ENCODE assay signal across 21 cellular contexts in the genomic region with DNA sequence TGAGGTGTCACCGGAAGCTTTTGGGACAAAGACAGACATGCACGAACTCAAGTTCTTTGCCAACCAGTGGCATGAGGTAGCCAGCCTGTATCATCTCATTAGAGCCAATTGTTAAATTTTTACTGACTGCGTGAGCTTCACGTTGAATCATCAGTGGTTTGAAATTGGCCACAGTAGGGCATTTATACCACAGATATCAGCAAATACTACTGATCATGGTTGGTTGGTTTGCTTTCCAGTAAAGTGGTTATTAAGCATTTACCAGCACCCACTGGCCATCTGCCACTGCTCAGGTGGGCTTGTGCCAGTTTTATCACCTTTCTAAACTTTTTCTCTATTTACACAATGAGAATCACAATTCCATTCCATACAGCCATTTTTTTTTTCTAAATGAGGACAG. TPM values are rescaled to one million over a fixed set of nuclear protein-coding genes. Genes with fewer than 3 reads are reported as not detected.
A peak's percentile ranks its signal among the peaks of the same experiment; 100 is the strongest.
DNase-seq lines count a peak whose midpoint lies in the region; ATAC-seq, FAIRE-seq and TF ChIP-seq lines count a peak whose summit lies in the region.
"Had no signal": no experiment of that assay in that cellular context is flagged by ENCODE, and none has a peak within 500 bp of the region (broad histone marks: within the 10 kb centered on the region; RNA-seq: fewer than 3 reads in every experiment).

No MANE protein-coding gene starts in this region.

- H3K4me3 Mint-ChIP-seq in activated CD4-positive, alpha-beta T cell treated with anti-CD3 and anti-CD28 coated beads, Interleukin-2, amount 10 ng/mL, durations not matched to agents 24 days and 14 days = no peak overlapping the region
- no peak overlapping the region for H3K4me3 Mint-ChIP-seq in neural progenitor cell
- H3K4me3 Mint-ChIP-seq: CD14-positive monocyte; CD4-positive, alpha-beta memory T cell; HFFc6 had no signal

- no peak overlapping the region for H3K27ac Mint-ChIP-seq in activated CD4-positive, alpha-beta T cell treated with anti-CD3 and anti-CD28 coated beads, Interleukin-2, amount 10 ng/mL, durations not matched to agents 24 days and 14 days
- H3K27ac Mint-ChIP-seq in neural progenitor cell = no peak overlapping the region
- H3K27ac Mint-ChIP-seq: CD14-positive monocyte; CD4-positive, alpha-beta memory T cell; HFFc6 had no signal

- H3K36me3 Mint-ChIP-seq in activated CD4-positive, alpha-beta T cell treated with anti-CD3 and anti-CD28 coated beads, Interleukin-2, amount 10 ng/mL, durations not matched to agents 24 days and 14 days (ENCODE audit: low read depth) = no peaks in the 10 kb centered on the region
- H3K36me3 Mint-ChIP-seq in neural progenitor cell = peaks cover 5% of the 10 kb centered on the region
- H3K36me3 Mint-ChIP-seq: CD14-positive monocyte; CD4-positive, alpha-beta memory T cell had no signal

- no CpG with 5 or more reads among the region's 4 CpGs for WGBS in neuronal stem cell (ENCODE audit: extremely low coverage in 2 of 2, insufficient read length in 2 of 2, insufficient replicate concordance in 1 of 2), 2 donors

- no peak overlapping the region for H2BK120ac ChIP-seq in neuronal stem cell (ENCODE audit: low read depth, low read length)

- no peak overlapping the region for H3K18ac ChIP-seq in neuronal stem cell (ENCODE audit: low read length)

- DNase-seq in activated CD4-positive, alpha-beta T cell treated with anti-CD3 and anti-CD28 coated beads, Interleukin-2, amount 10 ng/mL, durations not matched to agents 24 days and 14 days = peak; percentile 18
- no peak for DNase-seq in activated CD4-positive, alpha-beta T cell treated with anti-CD3 and anti-CD28 coated beads, Interleukin-2, amount 50 U/mL, for 4 hours
- DNase-seq in RCC 7860 (ENCODE audit: low spot score) (peak; percentile 72), kidney tubule cell (ENCODE audit: low spot score) (peak; percentile 71), NCI-H146 treated with DMSO at 0.1 percent for 48 hours (lab: John Stamatoyannopoulos, UW; ENCODE audit: unreplicated experiment) (no peak), neuronal stem cell (ENCODE audit: low spot score) (no peak), neural progenitor cell (ENCODE audit: low spot score) (no peak)
- DNase-seq: 8988T; Calu3; CD4-positive, alpha-beta memory T cell; DMS79 treated with DMSO at 0.1 percent for 48 hours; GF-D8; GOT3; H7; HFFc6; IMR-90 had no signal

- H3K27me3 ChIP-seq in neuronal stem cell (ENCODE audit: control insufficient read depth in 3 of 3, insufficient read depth in 3 of 3, low read depth in 1 of 3, low read length in 3 of 3) (no peaks in the 10 kb centered on the region), neural progenitor cell (no peaks in the 10 kb centered on the region)
- H3K27me3 ChIP-seq: BLaER1 had no signal

- peaks cover 2% of the 10 kb centered on the region for H3K27me3 Mint-ChIP-seq in activated CD4-positive, alpha-beta T cell treated with anti-CD3 and anti-CD28 coated beads, Interleukin-2, amount 10 ng/mL, durations not matched to agents 24 days and 14 days
- H3K27me3 Mint-ChIP-seq in neural progenitor cell (ENCODE audit: insufficient read depth, low read depth) = peaks cover 10% of the 10 kb centered on the region

- H3K14ac ChIP-seq in neuronal stem cell (ENCODE audit: low read length) = no peak overlapping the region

- no peaks in the 10 kb centered on the region for H3K79me1 ChIP-seq in neuronal stem cell (ENCODE audit: low read depth, low read length)

- no peak for ATAC-seq in GM21423 (IDR thresholded peaks at IDR 0.05; ENCODE audit: unreplicated experiment)
- ATAC-seq: HCT116 had no signal

- H3K4me3 ChIP-seq in neuronal stem cell (ENCODE audit: low read length in 2 of 2) = no peak overlapping the region
- no peak overlapping the region for H3K4me3 ChIP-seq in neural progenitor cell
- H3K4me3 ChIP-seq: BLaER1 had no signal

- H4K91ac ChIP-seq in neuronal stem cell (ENCODE audit: low read depth, low read length, poor library complexity) = no peak overlapping the region

- no peak for TF ChIP-seq CTCF in neural progenitor cell (IDR thresholded peaks at IDR 0.05)

- intact Hi-C loops in activated CD4-positive, alpha-beta T cell treated with anti-CD3 and anti-CD28 coated beads, Interleukin-2, amount 10 ng/mL, durations not matched to agents 24 days and 14 days (cut with micrococcal nuclease) = no loop called here

- H4K20me1 ChIP-seq in neural progenitor cell (ENCODE audit: low read depth) = no peaks in the 10 kb centered on the region
- H4K20me1 ChIP-seq: BLaER1 had no signal

- no peaks in the 10 kb centered on the region for H3F3A ChIP-seq in neural progenitor cell (ENCODE audit: low read depth)

- H3K36me3 ChIP-seq in neuronal stem cell (replicated peaks in 1 of 2; ENCODE audit: control insufficient read depth in 2 of 2, insufficient read depth in 2 of 2, low read length in 2 of 2) (no peaks in the 10 kb centered on the region), neural progenitor cell (no peaks in the 10 kb centered on the region)
- H3K36me3 ChIP-seq: BLaER1 had no signal

- peaks cover 7% of the 10 kb centered on the region for H3K9me3 Mint-ChIP-seq in activated CD4-positive, alpha-beta T cell treated with anti-CD3 and anti-CD28 coated beads, Interleukin-2, amount 10 ng/mL, durations not matched to agents 24 days and 14 days
- H3K9me3 Mint-ChIP-seq in neural progenitor cell = peaks cover 23% of the 10 kb centered on the region

- H3K79me2 ChIP-seq in neural progenitor cell (ENCODE audit: low read depth) = no peaks in the 10 kb centered on the region

- H3K4me2 ChIP-seq in neuronal stem cell (ENCODE audit: insufficient read depth, low read length, poor library complexity, severe bottlenecking) = no peak overlapping the region
- no peak overlapping the region for H3K4me2 ChIP-seq in neural progenitor cell
- H3K4me2 ChIP-seq: BLaER1 had no signal

- no peaks in the 10 kb centered on the region for H3K4me1 Mint-ChIP-seq in activated CD4-positive, alpha-beta T cell treated with anti-CD3 and anti-CD28 coated beads, Interleukin-2, amount 10 ng/mL, durations not matched to agents 24 days and 14 days
- peaks cover 14% of the 10 kb centered on the region for H3K4me1 Mint-ChIP-seq in neural progenitor cell
- H3K4me1 Mint-ChIP-seq: CD14-positive monocyte; CD4-positive, alpha-beta memory T cell had no signal

- H2AFZ ChIP-seq in neuronal stem cell (ENCODE audit: low read length) (no peak overlapping the region), neural progenitor cell (replicated peaks) (no peak overlapping the region)

- H3K9me3 ChIP-seq in neuronal stem cell (replicated peaks in 1 of 2; ENCODE audit: control insufficient read depth in 2 of 2, insufficient read depth in 1 of 2, low read depth in 1 of 2, low read length in 2 of 2) (peaks cover under 1 to 6% of the 10 kb centered on the region in 2 donors), neural progenitor cell (ENCODE audit: low read depth) (no peaks in the 10 kb centered on the region)

- peak; percentile 99 for FAIRE-seq in RCC 7860 (lab: Jason Lieb, UNC)
- FAIRE-seq: HTR-8/SVneo had no signal

- H3K23ac ChIP-seq in neuronal stem cell (ENCODE audit: low read depth, low read length, poor library complexity) = no peak overlapping the region

- H2BK12ac ChIP-seq in neuronal stem cell (ENCODE audit: low read length) = no peak overlapping the region

- H2AK5ac ChIP-seq in neuronal stem cell (ENCODE audit: low read depth, low read length) = no peak overlapping the region

- H3K27ac ChIP-seq in neuronal stem cell (replicated peaks; ENCODE audit: low read length) (no peak overlapping the region), neural progenitor cell (no peak overlapping the region)
- H3K27ac ChIP-seq: BLaER1 had no signal

- H3K9ac ChIP-seq in neuronal stem cell (ENCODE audit: low read depth, low read length, poor library complexity) (no peak overlapping the region), neural progenitor cell (no peak overlapping the region)
- H3K9ac ChIP-seq: BLaER1 had no signal

- H2BK15ac ChIP-seq in neuronal stem cell (ENCODE audit: low read length) = no peak overlapping the region

- H4K8ac ChIP-seq in neuronal stem cell (ENCODE audit: low read depth, low read length) = no peak overlapping the region

- H2BK5ac ChIP-seq in neuronal stem cell (ENCODE audit: low read length) = no peak overlapping the region

- no peak overlapping the region for H3K4ac ChIP-seq in neuronal stem cell (ENCODE audit: low read length)

- H3K4me1 ChIP-seq in neuronal stem cell (ENCODE audit: control insufficient read depth in 2 of 2, insufficient read depth in 1 of 2, low read depth in 1 of 2, low read length in 2 of 2) (peaks cover 2 to 11% of the 10 kb centered on the region in 2 donors), neural progenitor cell (no peaks in the 10 kb centered on the region)
- H3K4me1 ChIP-seq: BLaER1 had no signal

RNA-seq across cellular contexts. Expression of gene SHC3, which starts 28.4 kb away (rescaled TPM):
- not detected in 2 replicates for total RNA-seq in activated CD4-positive, alpha-beta T cell treated with anti-CD3 and anti-CD28 coated beads, Interleukin-2, amount 10 ng/mL, durations not matched to agents 24 days and 14 days
- polyA plus RNA-seq in neuronal stem cell (2013, experiment 1 of 2) = 6.9 TPM
- 7.0 TPM for polyA plus RNA-seq in neuronal stem cell (2013, experiment 2 of 2)
- total RNA-seq in neural progenitor cell (ENCODE audit: low replicate concordance) = 0.64 and 0.99 TPM in 2 replicates
- polyA plus RNA-seq: CD14-positive monocyte; CD4-positive, alpha-beta memory T cell had no signal

Comparison
In these comparisons a context has a peak if more than half of its experiments do, and no peak if none do; other contexts are left out.
1. DNase-seq: peak in activated CD4-positive, alpha-beta T cell treated with anti-CD3 and anti-CD28 coated beads, Interleukin-2, amount 10 ng/mL, durations not matched to agents 24 days and 14 days (single experiment), RCC 7860 (single experiment) and kidney tubule cell (single experiment); none in activated CD4-positive, alpha-beta T cell treated with anti-CD3 and anti-CD28 coated beads, Interleukin-2, amount 50 U/mL, for 4 hours (0 of 2), NCI-H146 treated with DMSO at 0.1 percent for 48 hours (single experiment), neuronal stem cell (single experiment) and neural progenitor cell (single experiment).